ENCODE assay signal across 10 cellular contexts in genomic region chr3:53842436-53843194, GRCh38. TPM values are rescaled to one million over a fixed set of nuclear protein-coding genes. Genes with fewer than 3 reads are reported as not detected.
DNase-seq lines count a peak whose midpoint lies in the region; ATAC-seq lines count a peak whose summit lies in the region.
"Had no signal": no experiment of that assay in that cellular context is flagged by ENCODE, and none has a peak within 500 bp of the region (broad histone marks: within the 10 kb centered on the region; RNA-seq: fewer than 3 reads in every experiment).

No MANE protein-coding gene starts in this region.

- H3K4me1 ChIP-seq in duodenal mucosa (ENCODE audit: control insufficient read depth in 1 of 2, insufficient read depth in 2 of 2, low read length in 2 of 2): peaks cover 38 to 44% of the 10 kb centered on the region in 2 donors

- peak overlapping the region; percentile 57 for H3K27ac ChIP-seq in duodenal mucosa (ENCODE audit: low read depth, low read length)
- H3K27ac ChIP-seq: HL-60 had no signal

- H3K9ac ChIP-seq in duodenal mucosa (ENCODE audit: low read depth in 1 of 2, low read length in 2 of 2): peak overlapping the region; percentile 11 to 61

- ATAC-seq in HG03039 (IDR thresholded peaks at IDR 0.05; ENCODE audit: unreplicated experiment) (no peak), HG02571 (IDR thresholded peaks at IDR 0.05; ENCODE audit: unreplicated experiment) (no peak)

- no peaks in the 10 kb centered on the region for H3K9me3 ChIP-seq in duodenal mucosa (ENCODE audit: control insufficient read depth in 1 of 2, low read length in 2 of 2)

- DNase-seq in COR-L47 (lab: John Stamatoyannopoulos, UW) (peak; percentile 22), NCI-H2029 treated with DMSO at 0.1 percent for 48 hours (lab: John Stamatoyannopoulos, UW) (peak; percentile 56), mucosa of gallbladder (ENCODE audit: low spot score) (peak; percentile 91), SK-N-DZ (ENCODE audit: low spot score) (no peak), dedifferentiated amniotic fluid mesenchymal stem cell (ENCODE audit: extremely low spot score) (no peak)
- DNase-seq: activated CD4-positive, alpha-beta T cell treated with anti-CD3 and anti-CD28 coated beads, Interleukin-2, amount 50 U/mL, for 1 hour had no signal

- H3K27me3 ChIP-seq in duodenal mucosa (ENCODE audit: control insufficient read depth in 1 of 2, insufficient read depth in 2 of 2, low read length in 2 of 2): peaks cover 0 to 12% of the 10 kb centered on the region in 2 donors

- H3K4me3 ChIP-seq in duodenal mucosa (ENCODE audit: low read depth in 1 of 2, low read length in 2 of 2): peak overlapping the region in 1 of 2 donors; percentile 34

- H3K36me3 ChIP-seq in duodenal mucosa (ENCODE audit: control insufficient read depth in 1 of 2, insufficient read depth in 2 of 2, low read length in 2 of 2): peaks cover 7 to 12% of the 10 kb centered on the region in 2 donors

RNA-seq across cellular contexts. Expression of gene CHDH, which starts 3.6 kb away (rescaled TPM):
- 46.4 TPM for total RNA-seq in mucosa of gallbladder
- polyA plus RNA-seq in SK-N-DZ (2014; cell fraction: cytosol; rRNA removed): 2.1 and 3.4 TPM in 2 replicates
- polyA plus RNA-seq in SK-N-DZ (2014; cell fraction: nucleus; rRNA removed): 6.4 and 7.1 TPM in 2 replicates

RNA-seq across cellular contexts. Expression of gene IL17RB, which starts 3.8 kb away (rescaled TPM):
- total RNA-seq in mucosa of gallbladder: 13.3 TPM
- polyA plus RNA-seq in SK-N-DZ (2014; cell fraction: cytosol; rRNA removed): 9.3 and 9.5 TPM in 2 replicates
- polyA plus RNA-seq in SK-N-DZ (2014; cell fraction: nucleus; rRNA removed): 42.3 and 52.5 TPM in 2 replicates

RNA-seq across cellular contexts. Expression of gene ACTR8, which starts 39.3 kb away (rescaled TPM):
- 31.5 TPM for total RNA-seq in mucosa of gallbladder
- 12.6 and 19.9 TPM in 2 replicates for polyA plus RNA-seq in SK-N-DZ (2014; cell fraction: cytosol; rRNA removed)
- polyA plus RNA-seq in SK-N-DZ (2014; cell fraction: nucleus; rRNA removed): 14.2 and 23.2 TPM in 2 replicates

RNA-seq across cellular contexts. Expression of gene SELENOK, which starts 49.0 kb away (rescaled TPM):
- total RNA-seq in mucosa of gallbladder: 52.2 TPM
- polyA plus RNA-seq in SK-N-DZ (2014; cell fraction: cytosol; rRNA removed): 32.5 and 61.2 TPM in 2 replicates
- polyA plus RNA-seq in SK-N-DZ (2014; cell fraction: nucleus; rRNA removed): 25.1 and 29.2 TPM in 2 replicates

Comparison
In these comparisons a context has a peak if more than half of its experiments do, and no peak if none do; other contexts are left out.
1. DNase-seq: peak in COR-L47 (single experiment), NCI-H2029 treated with DMSO at 0.1 percent for 48 hours (single experiment) and mucosa of gallbladder (single experiment); none in SK-N-DZ (single experiment) and dedifferentiated amniotic fluid mesenchymal stem cell (single experiment).